In genomic region chr4:84971319-84971932, GRCh38 we compare ENCODE assay signal across 8 cellular contexts. TPM values are rescaled to one million over a fixed set of nuclear protein-coding genes. Genes with fewer than 3 reads are reported as not detected.
DNase-seq lines count a peak whose midpoint lies in the region; ATAC-seq and TF ChIP-seq lines count a peak whose summit lies in the region.

No MANE protein-coding gene starts in this region.

- TF ChIP-seq CTCF in DOHH2 (IDR thresholded peaks at IDR 0.05; ENCODE audit: low read depth, low read length, poor library complexity, severe bottlenecking) (peak; percentile 61), OCI-LY7 (conservative IDR thresholded peaks at IDR 0.05; ENCODE audit: low read length) (peak; percentile 78), progenitor cell of endocrine pancreas (IDR thresholded peaks at IDR 0.05; ENCODE audit: unreplicated experiment) (peak; percentile 62), coronary artery (IDR thresholded peaks at IDR 0.05) (no peak)

- POLR2A ChIA-PET in OCI-LY7 (lab: Charles Lee), result interaction anchor here (0.7 kb wide), 1 partner anchor 250 kb away, joined by 3 read pairs; no protein-coding TSS in a partner anchor

- H3F3A ChIP-seq in DOHH2 (ENCODE audit: control insufficient read depth, insufficient read depth), result no peaks in the 10 kb centered on the region

- H3K27ac Mint-ChIP-seq in progenitor cell of endocrine pancreas, result no peak overlapping the region

- no peaks in the 10 kb centered on the region for H3K27me3 ChIP-seq in DOHH2 (ENCODE audit: control insufficient read depth, low read length)

- H3K4me2 ChIP-seq in DOHH2 (ENCODE audit: low read length), result no peak overlapping the region
- H3K4me2 ChIP-seq in OCI-LY7 (ENCODE audit: low read length), result no peak overlapping the region

- no peaks in the 10 kb centered on the region for H4K20me1 ChIP-seq in DOHH2 (ENCODE audit: control insufficient read depth, insufficient read depth, low read depth, low read length)
- no peaks in the 10 kb centered on the region; the same call in 1 of the 2 replicates for H4K20me1 ChIP-seq in OCI-LY7 (ENCODE audit: insufficient read depth, low read length)

- H3K9me3 Mint-ChIP-seq in progenitor cell of endocrine pancreas (ENCODE audit: low read depth), result no peaks in the 10 kb centered on the region

- CTCF ChIA-PET in OCI-LY7 (lab: Charles Lee; ENCODE audit: unreplicated experiment), result no interaction called here

- H3K4me3 ChIP-seq in DOHH2 (ENCODE audit: low read length) (no peak overlapping the region), OCI-LY7 (ENCODE audit: low read depth, low read length, poor library complexity, severe bottlenecking) (no peak overlapping the region), coronary artery (no peak overlapping the region)

- H3K4me1 Mint-ChIP-seq in progenitor cell of endocrine pancreas (ENCODE audit: low read depth), result peaks cover 9% of the 10 kb centered on the region

- H3K9me3 ChIP-seq in DOHH2 (ENCODE audit: control insufficient read depth, insufficient read depth, low read length) (no peaks in the 10 kb centered on the region), OCI-LY7 (ENCODE audit: low read length) (no peaks in the 10 kb centered on the region)

- no peaks in the 10 kb centered on the region for H3K4me1 ChIP-seq in DOHH2 (ENCODE audit: control insufficient read depth, low read length)
- H3K4me1 ChIP-seq in OCI-LY7 (ENCODE audit: insufficient read depth, low read length, poor library complexity, severe bottlenecking), result no peaks in the 10 kb centered on the region

- no peak overlapping the region for H2AFZ ChIP-seq in OCI-LY7 (ENCODE audit: low read length)

- ATAC-seq in HG03439 (IDR thresholded peaks at IDR 0.05; ENCODE audit: unreplicated experiment), result peak; percentile 52
- ATAC-seq in GM18498 (IDR thresholded peaks at IDR 0.05; ENCODE audit: unreplicated experiment), result no peak

- H3K79me2 ChIP-seq in DOHH2 (ENCODE audit: control insufficient read depth, low read length), result no peaks in the 10 kb centered on the region
- no peaks in the 10 kb centered on the region for H3K79me2 ChIP-seq in OCI-LY7 (ENCODE audit: insufficient read depth, low read depth, low read length)

- H3K27me3 Mint-ChIP-seq in progenitor cell of endocrine pancreas, result no peaks in the 10 kb centered on the region

- no peak overlapping the region for H3K27ac ChIP-seq in DOHH2 (ENCODE audit: low read depth, low read length)
- H3K27ac ChIP-seq in OCI-LY7 (ENCODE audit: low read depth, low read length, poor library complexity, severe bottlenecking), result no peak overlapping the region
- no peak overlapping the region for H3K27ac ChIP-seq in coronary artery

- H3K4me3 Mint-ChIP-seq in progenitor cell of endocrine pancreas (ENCODE audit: low read depth), result no peak overlapping the region

- BruUV-seq in OCI-LY7 (replicated peaks; lab: Mats Ljungman, UMichigan), result no TSS peak

- peak; percentile 23 for DNase-seq in OCI-LY7 (ENCODE audit: low spot score)
- peak; percentile 23 for DNase-seq in epidermal melanocyte (ENCODE audit: insufficient read length, low spot score)
- DNase-seq in progenitor cell of endocrine pancreas (ENCODE audit: low spot score, unreplicated experiment), result no peak
- DNase-seq in GDM1 (lab: John Stamatoyannopoulos, UW), result no peak
- no peak for DNase-seq in coronary artery (ENCODE audit: low spot score)

- H3K9me2 ChIP-seq in DOHH2 (replicated peaks; ENCODE audit: control insufficient read depth, low read length) (no peaks in the 10 kb centered on the region), OCI-LY7 (ENCODE audit: insufficient read depth, low read length) (no peaks in the 10 kb centered on the region)

- H3K36me3 Mint-ChIP-seq in progenitor cell of endocrine pancreas (ENCODE audit: insufficient read depth), result no peaks in the 10 kb centered on the region

- intact Hi-C loops in OCI-LY7 (cut with micrococcal nuclease; ENCODE audit: unreplicated experiment), result loop anchor here (5.0 to 10.0 kb wide), 2 partner anchors 219 to 397 kb away; no protein-coding TSS in a partner anchor

- H3K36me3 ChIP-seq in DOHH2 (ENCODE audit: control insufficient read depth, low read length) (no peaks in the 10 kb centered on the region), OCI-LY7 (ENCODE audit: insufficient read depth, low read length) (no peaks in the 10 kb centered on the region)

RNA-seq across cellular contexts. Expression of gene WDFY3, which starts 4.9 kb away (rescaled TPM):
- not detected in 2 replicates for total RNA-seq in OCI-LY7 (2014; rRNA removed; shearing (Covaris generic))
- not detected in 2 replicates for total RNA-seq in OCI-LY7 (2022)
- 111 and 115 TPM in 2 replicates for total RNA-seq in progenitor cell of endocrine pancreas

Comparison
In these comparisons a context has a peak if more than half of its experiments do, and no peak if none do; other contexts are left out.
1. DNase-seq: peak in OCI-LY7 (single experiment) and epidermal melanocyte (single experiment); none in progenitor cell of endocrine pancreas (single experiment), GDM1 (single experiment) and coronary artery (single experiment).
2. RNA of gene WDFY3, which starts 4.9 kb away (total RNA-seq): 111 to 115 TPM in progenitor cell of endocrine pancreas; not detected in OCI-LY7; every median in the first group is over 10 times any median in the second.